In genomic region chr17:15480209-15480608, GRCh38 we compare ENCODE assay signal across 19 cellular contexts. TPM values are rescaled to one million over a fixed set of nuclear protein-coding genes. Genes with fewer than 3 reads are reported as not detected.
DNase-seq lines count a peak whose midpoint lies in the region; ATAC-seq, FAIRE-seq and TF ChIP-seq lines count a peak whose summit lies in the region.
"Had no signal": no experiment of that assay in that cellular context is flagged by ENCODE, and none has a peak within 500 bp of the region (broad histone marks: within the 10 kb centered on the region; RNA-seq: fewer than 3 reads in every experiment).

No MANE protein-coding gene starts in this region.

- H4K20me1 ChIP-seq in endothelial cell of umbilical vein (replicated peaks; ENCODE audit: control insufficient read depth, extremely low read depth, insufficient read depth, low read length): no peaks in the 10 kb centered on the region

- TF ChIP-seq POLR2A in endothelial cell of umbilical vein (IDR thresholded peaks at IDR 0.05; ENCODE audit: low read depth, low read length): no peak

- H3K27me3 ChIP-seq in endothelial cell of umbilical vein (ENCODE audit: control insufficient read depth in 2 of 2, insufficient read depth in 2 of 2, low read length in 2 of 2) (no peaks in the 10 kb centered on the region), ascending aorta (no peaks in the 10 kb centered on the region)

- intact Hi-C loops in endothelial cell of umbilical vein (cut with micrococcal nuclease) (no loop called here), ascending aorta (cut with DNase I) (no loop called here)

- no peaks in the 10 kb centered on the region for H3K79me2 ChIP-seq in endothelial cell of umbilical vein (ENCODE audit: control insufficient read depth, insufficient read depth, low read length)

- H3K27ac ChIP-seq in endothelial cell of umbilical vein (ENCODE audit: insufficient read depth, low read depth, low read length) (peak overlapping the region; percentile 19), ascending aorta (no peak overlapping the region)

- H3K9ac ChIP-seq in endothelial cell of umbilical vein (replicated peaks; ENCODE audit: extremely low read depth, insufficient read depth, low read length): no peak overlapping the region

- H3K4me3 ChIP-seq in endothelial cell of umbilical vein (replicated peaks in 1 of 3; ENCODE audit: insufficient read depth in 1 of 3, low read depth in 1 of 3, low read length in 3 of 3): no peak overlapping the region
- no peak overlapping the region for H3K4me3 ChIP-seq in ascending aorta

- peak overlapping the region; percentile 50 for H3K4me2 ChIP-seq in endothelial cell of umbilical vein (ENCODE audit: insufficient read depth, low read length)

- H3K36me3 ChIP-seq in endothelial cell of umbilical vein (ENCODE audit: control insufficient read depth in 2 of 2, extremely low read depth in 1 of 2, insufficient read depth in 2 of 2, low read length in 2 of 2) (peaks cover 0 to 4% of the 10 kb centered on the region in 2 experiments), ascending aorta (peaks cover 0 to 2% of the 10 kb centered on the region in 2 donors)

- no peaks in the 10 kb centered on the region for H3K9me3 ChIP-seq in endothelial cell of umbilical vein (replicated peaks; ENCODE audit: control insufficient read depth, insufficient read depth, low read length)
- H3K9me3 ChIP-seq in ascending aorta: no peaks in the 10 kb centered on the region

- dilution Hi-C loops in endothelial cell of umbilical vein (cut with MboI; ENCODE audit: extremely low pct_ligation_motif_present, low sequenced_read_pairs): no loop called here

- no peaks in the 10 kb centered on the region for H3K9me1 ChIP-seq in endothelial cell of umbilical vein (replicated peaks; ENCODE audit: control insufficient read depth, extremely low read depth, insufficient read depth, low read length)

- TF ChIP-seq CTCF in endothelial cell of umbilical vein (IDR thresholded peaks at IDR 0.05; ENCODE audit: extremely low read depth in 1 of 2, insufficient read depth in 1 of 2, low read depth in 1 of 2, low read length in 2 of 2): no peak
- TF ChIP-seq CTCF in omental fat pad (IDR thresholded peaks at IDR 0.05): no peak
- TF ChIP-seq CTCF in ascending aorta (IDR thresholded peaks at IDR 0.05): no peak

- FAIRE-seq in endothelial cell of umbilical vein (lab: Jason Lieb, UNC): no peak
- FAIRE-seq: GM19239 had no signal

- ATAC-seq in omental fat pad (ENCODE audit: low FRiP score): peak; percentile 47

- H3K4me1 ChIP-seq in endothelial cell of umbilical vein (ENCODE audit: control insufficient read depth, extremely low read depth, insufficient read depth, low read length) (peaks cover 22% of the 10 kb centered on the region), ascending aorta (peaks cover 0 to 2% of the 10 kb centered on the region in 2 donors)

- no peak overlapping the region for H2AFZ ChIP-seq in endothelial cell of umbilical vein (ENCODE audit: low read depth, low read length)

- CTCF ChIA-PET in endothelial cell of umbilical vein (lab: Charles Lee): interaction anchor here (0.7 to 4.2 kb wide), 8 partner anchors 8 to 222 kb away, joined by 3 to 33 read pairs (median 6); no protein-coding TSS in a partner anchor

- peak; percentile 4 for DNase-seq in NCI-H345 (lab: John Stamatoyannopoulos, UW)
- DNase-seq in NCI-H345 treated with DMSO at 0.1 percent for 48 hours (lab: John Stamatoyannopoulos, UW; ENCODE audit: unreplicated experiment): no peak
- peak; percentile 28 for DNase-seq in DMS79 treated with DMSO at 0.1 percent for 48 hours (lab: John Stamatoyannopoulos, UW)
- DNase-seq in endothelial cell of umbilical vein (ENCODE audit: low read depth, low spot score): no peak
- DNase-seq in omental fat pad (ENCODE audit: low spot score): no peak
- no peak for DNase-seq in activated CD4-positive, alpha-beta T cell treated with anti-CD3 and anti-CD28 coated beads for 4 hours
- DNase-seq in NCI-H526 (lab: John Stamatoyannopoulos, UW): no peak
- DNase-seq in ascending aorta (ENCODE audit: low spot score in 2 of 2): no peak
- DNase-seq: 8988T, ACHN, Calu3, H7, HFFc6, KG1, MM.1S, NCI-H774, RPMI8226, SHP77 treated with DMSO at 0.1 percent for 48 hours had no signal

- BruUV-seq in endothelial cell of umbilical vein (replicated peaks; lab: Mats Ljungman, UMichigan): no TSS peak

- POLR2A ChIA-PET in endothelial cell of umbilical vein (lab: Charles Lee): interaction anchor here (1.3 kb wide), 1 partner anchor 35 kb away, joined by 4 read pairs; no protein-coding TSS in a partner anchor

TF ChIP-seq in endothelial cell of umbilical vein, 7 proteins besides CTCF, POLR2A, EP300 and RAD21:
- TF ChIP-seq GATA2 (IDR thresholded peaks at IDR 0.05; ENCODE audit: insufficient read depth, insufficient read length, low read depth, low read length) (no peak), EZH2 (IDR thresholded peaks at IDR 0.05; ENCODE audit: borderline replicate concordance, low read depth, low read length, severe bottlenecking) (no peak), MYC (IDR thresholded peaks at IDR 0.05; ENCODE audit: low read depth, low read length) (no peak), POLR2AphosphoS5 (IDR thresholded peaks at IDR 0.05; ENCODE audit: insufficient read depth, low read depth, low read length) (no peak), FOS (IDR thresholded peaks at IDR 0.05; ENCODE audit: borderline replicate concordance, insufficient read depth, low read length) (no peak), JUN (IDR thresholded peaks at IDR 0.05; ENCODE audit: borderline replicate concordance, insufficient read depth, insufficient read length, low read depth) (no peak), MAX (IDR thresholded peaks at IDR 0.05; ENCODE audit: insufficient read depth, insufficient read length) (no peak)
TF ChIP-seq in endothelial cell of umbilical vein: peak in this region for 0.

RNA-seq across cellular contexts. Expression of gene CDRT4, which starts 12.8 kb away (rescaled TPM):
- total RNA-seq in endothelial cell of umbilical vein (11.6 and 13.6 TPM in 2 replicates), omental fat pad (1 to 10 TPM; 1.3 to 7.9 (median 2.6) TPM), ascending aorta (3.7 TPM)
- polyA plus RNA-seq in endothelial cell of umbilical vein: 11.5 and 14.3 TPM in 2 replicates
- polyA plus RNA-seq in endothelial cell of umbilical vein (2011; cell fraction: cytosol; rRNA removed): 2.1 and 2.5 TPM in 2 replicates
- 86.8 and 118 TPM in 2 replicates for polyA plus RNA-seq in endothelial cell of umbilical vein (2011; cell fraction: nucleus; rRNA removed)
- 1.4 and 2.0 TPM in 2 replicates for polyA plus RNA-seq in endothelial cell of umbilical vein (2012)
- 28.7 and 31.1 TPM in 2 replicates for polyA minus RNA-seq in endothelial cell of umbilical vein
- polyA minus RNA-seq in endothelial cell of umbilical vein (2011; cell fraction: cytosol; rRNA and poly(A)+ RNA removed): not detected
- polyA minus RNA-seq in endothelial cell of umbilical vein (2011; cell fraction: nucleus; rRNA and poly(A)+ RNA removed): 30.6 and 36.2 TPM in 2 replicates

Comparison
In these comparisons a context has a peak if more than half of its experiments do, and no peak if none do; other contexts are left out.
1. DNase-seq: peak in NCI-H345 (single experiment) and DMS79 treated with DMSO at 0.1 percent for 48 hours (single experiment); none in NCI-H345 treated with DMSO at 0.1 percent for 48 hours (single experiment), endothelial cell of umbilical vein (single experiment), omental fat pad (single experiment), activated CD4-positive, alpha-beta T cell treated with anti-CD3 and anti-CD28 coated beads for 4 hours (0 of 2), NCI-H526 (0 of 2) and ascending aorta (0 of 2).